8 cellular contexts compared by ENCODE assay signal in genomic region chr20:53595742-53596141, GRCh38. TPM values are rescaled to one million over a fixed set of nuclear protein-coding genes. Genes with fewer than 3 reads are reported as not detected.
A peak's percentile ranks its signal among the peaks of the same experiment; 100 is the strongest.
DNase-seq lines count a peak whose midpoint lies in the region; ATAC-seq and TF ChIP-seq lines count a peak whose summit lies in the region.
"Not testable (repeated sequence)": the region's sequence is repeated elsewhere in the genome, so short reads cannot be mapped to it uniquely, and the experiment has no call there.

No MANE protein-coding gene starts in this region.

- ATAC-seq in RWPE2 (ENCODE audit: low read depth); stimulated activated memory B cell treated with anti-CD40 and anti-IgM and Interleukin-4, amounts not matched to agents 10 μg/mL and 1 μg/mL and 100 μg/mL, for 72 hours: not testable (repeated sequence)

- not testable (repeated sequence) for H3K27me3 ChIP-seq in BE2C; RWPE2 (ENCODE audit: insufficient read depth, poor library complexity, severe bottlenecking); duodenal mucosa (ENCODE audit: control insufficient read depth in 1 of 2, insufficient read depth in 2 of 2, low read length in 2 of 2); kidney epithelial cell (ENCODE audit: control insufficient read depth, insufficient read depth, low read length)

- H3K4me3 ChIP-seq in BE2C (ENCODE audit: low read depth, low read length) (peak overlapping the region; percentile 89), RWPE2 (ENCODE audit: severe bottlenecking) (peak overlapping the region; percentile 7), duodenal mucosa (ENCODE audit: low read depth in 1 of 2, low read length in 2 of 2) (peak overlapping the region; percentile 47 to 53), kidney epithelial cell (ENCODE audit: low read depth, low read length) (peak overlapping the region; percentile 9)

- CTCF ChIA-PET in activated naive CD4-positive, alpha-beta T cell treated with anti-CD3 and anti-CD28 coated beads, Interleukin-2, amount 10 ng/mL, durations not matched to agents 7 days and 5 days (lab: Charles Lee): interaction anchor here (0.8 to 1.1 kb wide), 3 partner anchors 16 to 60 kb away, joined by 3 read pairs; no protein-coding TSS in a partner anchor

- peaks cover 51% of the 10 kb centered on the region for H3K4me1 Mint-ChIP-seq in activated naive CD4-positive, alpha-beta T cell treated with anti-CD3 and anti-CD28 coated beads, Interleukin-2, amount 10 ng/mL, durations not matched to agents 7 days and 5 days
- H3K4me1 Mint-ChIP-seq in nephron: peaks cover 52% of the 10 kb centered on the region
- peaks cover 25% of the 10 kb centered on the region for H3K4me1 Mint-ChIP-seq in stimulated activated memory B cell treated with anti-CD40 and anti-IgM and Interleukin-4, amounts not matched to agents 10 μg/mL and 1 μg/mL and 100 μg/mL, for 72 hours

- H3K36me3 ChIP-seq in BE2C; RWPE2 (ENCODE audit: low read depth); duodenal mucosa (ENCODE audit: control insufficient read depth in 1 of 2, insufficient read depth in 2 of 2, low read length in 2 of 2); kidney epithelial cell (ENCODE audit: control insufficient read depth, insufficient read depth, low read length): not testable (repeated sequence)

- H3K36me3 Mint-ChIP-seq in activated naive CD4-positive, alpha-beta T cell treated with anti-CD3 and anti-CD28 coated beads, Interleukin-2, amount 10 ng/mL, durations not matched to agents 7 days and 5 days: peaks cover 43% of the 10 kb centered on the region
- H3K36me3 Mint-ChIP-seq in nephron (ENCODE audit: low read depth); stimulated activated memory B cell treated with anti-CD40 and anti-IgM and Interleukin-4, amounts not matched to agents 10 μg/mL and 1 μg/mL and 100 μg/mL, for 72 hours: not testable (repeated sequence)

- H3K4me3 Mint-ChIP-seq in activated naive CD4-positive, alpha-beta T cell treated with anti-CD3 and anti-CD28 coated beads, Interleukin-2, amount 10 ng/mL, durations not matched to agents 7 days and 5 days: peak overlapping the region; percentile 81
- peak overlapping the region; percentile 74 to 84 (median 75) for H3K4me3 Mint-ChIP-seq in nephron
- H3K4me3 Mint-ChIP-seq in stimulated activated memory B cell treated with anti-CD40 and anti-IgM and Interleukin-4, amounts not matched to agents 10 μg/mL and 1 μg/mL and 100 μg/mL, for 72 hours: not testable (repeated sequence)

- peak overlapping the region in 1 of 2 donors; percentile 70 for H3K9ac ChIP-seq in duodenal mucosa (ENCODE audit: low read depth in 1 of 2, low read length in 2 of 2)

- TF ChIP-seq CTCF in BE2C (IDR thresholded peaks at IDR 0.05; ENCODE audit: low read depth, low read length); RWPE2 (IDR thresholded peaks at IDR 0.05; ENCODE audit: poor library complexity, severe bottlenecking); kidney epithelial cell (IDR thresholded peaks at IDR 0.05; ENCODE audit: insufficient read depth, low read length, poor library complexity, severe bottlenecking); nephron (IDR thresholded peaks at IDR 0.05; ENCODE audit: unreplicated experiment in 3 of 3): not testable (repeated sequence)

- not testable (repeated sequence) for H3K27me3 Mint-ChIP-seq in activated naive CD4-positive, alpha-beta T cell treated with anti-CD3 and anti-CD28 coated beads, Interleukin-2, amount 10 ng/mL, durations not matched to agents 7 days and 5 days; nephron (ENCODE audit: low read depth); stimulated activated memory B cell treated with anti-CD40 and anti-IgM and Interleukin-4, amounts not matched to agents 10 μg/mL and 1 μg/mL and 100 μg/mL, for 72 hours

- H3K27ac Mint-ChIP-seq in activated naive CD4-positive, alpha-beta T cell treated with anti-CD3 and anti-CD28 coated beads, Interleukin-2, amount 10 ng/mL, durations not matched to agents 7 days and 5 days: peak overlapping the region; percentile 99
- peak overlapping the region; percentile 93 to 98 (median 95) for H3K27ac Mint-ChIP-seq in nephron
- peak overlapping the region; percentile 47 for H3K27ac Mint-ChIP-seq in stimulated activated memory B cell treated with anti-CD40 and anti-IgM and Interleukin-4, amounts not matched to agents 10 μg/mL and 1 μg/mL and 100 μg/mL, for 72 hours

- H3K27ac ChIP-seq in RWPE2 (ENCODE audit: poor library complexity, severe bottlenecking) (peak overlapping the region; percentile 91), duodenal mucosa (ENCODE audit: low read depth, low read length) (peak overlapping the region; percentile 50)

- H3K9me3 Mint-ChIP-seq in activated naive CD4-positive, alpha-beta T cell treated with anti-CD3 and anti-CD28 coated beads, Interleukin-2, amount 10 ng/mL, durations not matched to agents 7 days and 5 days; nephron; stimulated activated memory B cell treated with anti-CD40 and anti-IgM and Interleukin-4, amounts not matched to agents 10 μg/mL and 1 μg/mL and 100 μg/mL, for 72 hours: not testable (repeated sequence)

- not testable (repeated sequence) for DNase-seq in BE2C; RWPE2 (ENCODE audit: low spot score); activated naive CD4-positive, alpha-beta T cell treated with anti-CD3 and anti-CD28 coated beads, Interleukin-2, amount 10 ng/mL, durations not matched to agents 7 days and 5 days; kidney epithelial cell (ENCODE audit: low read depth)
- peak; percentile 82 for DNase-seq in HT-29 (ENCODE audit: low spot score)

- not testable (repeated sequence) for H3K9me3 ChIP-seq in BE2C; RWPE2 (ENCODE audit: severe bottlenecking); duodenal mucosa (ENCODE audit: control insufficient read depth in 1 of 2, low read length in 2 of 2)

- H3K4me1 ChIP-seq in BE2C: peaks cover 18% of the 10 kb centered on the region
- H3K4me1 ChIP-seq in RWPE2 (ENCODE audit: insufficient read depth, poor library complexity, severe bottlenecking): peaks cover 31% of the 10 kb centered on the region
- peaks cover 7 to 12% of the 10 kb centered on the region in 2 donors for H3K4me1 ChIP-seq in duodenal mucosa (ENCODE audit: control insufficient read depth in 1 of 2, insufficient read depth in 2 of 2, low read length in 2 of 2)

RNA-seq across cellular contexts. Expression of gene ZNF217, which starts 2.1 kb away (rescaled TPM):
- polyA plus RNA-seq in BE2C (2012; ENCODE audit: insufficient read depth, insufficient read length, low read depth): 12.8 TPM
- 16.9 and 19.2 TPM in 2 replicates for total RNA-seq in HT-29 (2014; rRNA removed; shearing (Covaris generic))
- total RNA-seq in kidney epithelial cell: 40.0 and 40.8 TPM in 2 replicates

Comparison
In these comparisons a context has a peak if more than half of its experiments do, and no peak if none do; other contexts are left out.
1. H3K4me3 ChIP-seq: peak in every context shown above with its lines; median percentile 89 in BE2C; 50 in duodenal mucosa; 9 in kidney epithelial cell; 7 in RWPE2.
2. H3K27ac Mint-ChIP-seq: peak in every context shown above with its lines; median percentile 99 in activated naive CD4-positive, alpha-beta T cell treated with anti-CD3 and anti-CD28 coated beads, Interleukin-2, amount 10 ng/mL, durations not matched to agents 7 days and 5 days; 95 in nephron; 47 in stimulated activated memory B cell treated with anti-CD40 and anti-IgM and Interleukin-4, amounts not matched to agents 10 μg/mL and 1 μg/mL and 100 μg/mL, for 72 hours.